Comparison of ENCODE assay signal across 8 cellular contexts in genomic region chr6:129708496-129709216, GRCh38. TPM values are rescaled to one million over a fixed set of nuclear protein-coding genes. Genes with fewer than 3 reads are reported as not detected.
DNase-seq lines count a peak whose midpoint lies in the region; ATAC-seq lines count a peak whose summit lies in the region.

No MANE protein-coding gene starts in this region.

- H3K4me1 Mint-ChIP-seq in T-helper 17 cell = peaks cover 33% of the 10 kb centered on the region

- H3K27me3 Mint-ChIP-seq in T-helper 17 cell = peaks cover 5% of the 10 kb centered on the region

- H3K79me2 ChIP-seq in GM23248 (ENCODE audit: insufficient read depth) = peaks cover 57% of the 10 kb centered on the region

- ATAC-seq in T-helper 17 cell (no peak), GM19452 (IDR thresholded peaks at IDR 0.05; ENCODE audit: unreplicated experiment) (no peak)

- H3K4me1 ChIP-seq in GM23248 (ENCODE audit: insufficient read depth) (peaks cover 18% of the 10 kb centered on the region), skeletal muscle tissue (ENCODE audit: control insufficient read depth in 3 of 3, insufficient read depth in 3 of 3, low read length in 3 of 3) (peaks cover 11 to 22% (median 19%) of the 10 kb centered on the region in 3 donors)

- peak overlapping the region; percentile 92 for H3K27ac Mint-ChIP-seq in T-helper 17 cell

- no peaks in the 10 kb centered on the region for H3K27me3 ChIP-seq in GM23248 (replicated peaks; ENCODE audit: insufficient read depth)
- no peaks in the 10 kb centered on the region for H3K27me3 ChIP-seq in skeletal muscle tissue (ENCODE audit: control insufficient read depth in 3 of 3, insufficient read depth in 3 of 3, low read length in 3 of 3)

- H3K9me2 ChIP-seq in GM23248 (ENCODE audit: insufficient read depth) = no peaks in the 10 kb centered on the region

- H3K27ac ChIP-seq in GM23248 (peak overlapping the region; percentile 75), skeletal muscle tissue (ENCODE audit: low read depth, low read length) (peak overlapping the region; percentile 74)

- WGBS in GM23248 (ENCODE audit: low coverage in 1 of 2, low lambda C conversion rate in 2 of 2, missing lambda C conversion rate in 2 of 2), 2 experiments = 5% methylated on average over 4 of the region's 4 CpGs

- peaks cover 6% of the 10 kb centered on the region for H3K36me3 Mint-ChIP-seq in T-helper 17 cell (ENCODE audit: low read depth)

- peak overlapping the region; percentile 95 for H3K4me2 ChIP-seq in GM23248 (ENCODE audit: unreplicated experiment)

- peak overlapping the region; percentile 97 for H3K4me3 Mint-ChIP-seq in T-helper 17 cell

- in situ Hi-C loops in GM23248 (cut with MboI) = no loop called here

- H3K9ac ChIP-seq in GM23248 = peak overlapping the region; percentile 82
- peak overlapping the region; percentile 78 to 92 (median 92) for H3K9ac ChIP-seq in skeletal muscle tissue (ENCODE audit: low read depth in 1 of 3, low read length in 3 of 3)

- no peaks in the 10 kb centered on the region for H4K20me1 ChIP-seq in GM23248 (ENCODE audit: insufficient read depth)

- peak overlapping the region; percentile 88 for H2AFZ ChIP-seq in GM23248

- intact Hi-C loops in head of caudate nucleus (cut with DNase I) = no loop called here

- H3K36me3 ChIP-seq in GM23248 (ENCODE audit: low read depth) (0 out of 2 replicates have a peak, but pooled peaks cover 6% of the 10 kb centered on the region), skeletal muscle tissue (ENCODE audit: control insufficient read depth in 3 of 3, insufficient read depth in 3 of 3, low read length in 3 of 3) (peaks cover 0 to 4% (median 0%) of the 10 kb centered on the region in 3 donors)

- H3F3A ChIP-seq in GM23248 (ENCODE audit: insufficient read depth) = peaks cover 21% of the 10 kb centered on the region

- peak overlapping the region; percentile 96 for H3K4me3 ChIP-seq in GM23248
- peak overlapping the region; percentile 85 to 94 (median 91) for H3K4me3 ChIP-seq in skeletal muscle tissue (ENCODE audit: low read length in 3 of 3)

- DNase-seq in GM23248 (peak; percentile 26), T-helper 17 cell (no peak), fibroblast of peridontal ligament (ENCODE audit: extremely low read depth) (peak; percentile 11), hepatic stellate cell (ENCODE audit: low spot score) (no peak), head of caudate nucleus (no peak), NCI-H774 (lab: John Stamatoyannopoulos, UW) (no peak)

- H3K9me3 ChIP-seq in GM23248 (ENCODE audit: low read depth) (no peaks in the 10 kb centered on the region), T-helper 17 cell (ENCODE audit: control insufficient read depth, low read length, poor library complexity, severe bottlenecking) (no peaks in the 10 kb centered on the region), skeletal muscle tissue (ENCODE audit: control insufficient read depth in 3 of 3, low read length in 3 of 3) (no peaks in the 10 kb centered on the region)

RNA-seq across cellular contexts. Expression of gene ARHGAP18, which starts 1.3 kb away (rescaled TPM):
- 23.8 and 25.3 TPM in 2 replicates for total RNA-seq in GM23248 (2014; rRNA removed; shearing (Covaris generic))
- polyA plus RNA-seq in GM23248 (2016; fragmentation: Nextera tagmentation; extraction: Ambion mirVana) = 12.0 and 12.5 TPM in 2 replicates
- total RNA-seq in T-helper 17 cell (10 to 100 TPM in 1 of 2 donors, 1 to 10 TPM in 1; 3.7 to 26.7 TPM), skeletal muscle tissue (12.5 TPM)

Comparison
In these comparisons a context has a peak if more than half of its experiments do, and no peak if none do; other contexts are left out.
1. DNase-seq: peak in GM23248 (single experiment) and fibroblast of peridontal ligament (single experiment); none in T-helper 17 cell (0 of 3), hepatic stellate cell (single experiment), head of caudate nucleus (0 of 42) and NCI-H774 (single experiment).